ENCODE assay signal across 15 cellular contexts in the genomic region with DNA sequence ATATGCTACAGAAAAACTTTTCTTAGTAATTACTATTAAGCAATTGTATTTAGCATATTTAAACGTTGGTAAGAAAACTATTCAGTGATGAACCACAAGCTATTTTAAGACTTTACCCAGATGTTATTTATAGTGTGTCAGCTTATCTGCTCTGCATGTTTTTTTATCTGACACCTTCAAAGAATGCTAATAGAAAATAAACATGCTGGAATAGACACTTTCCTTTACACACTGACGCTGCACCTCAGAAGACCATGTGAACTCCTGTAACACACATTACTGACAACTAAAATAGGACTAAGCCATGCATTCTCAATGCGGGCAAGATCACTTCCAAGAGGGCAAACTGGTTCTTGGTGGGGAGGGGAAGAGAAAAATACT. TPM values are rescaled to one million over a fixed set of nuclear protein-coding genes. Genes with fewer than 3 reads are reported as not detected.
DNase-seq lines count a peak whose midpoint lies in the region; ATAC-seq, FAIRE-seq and TF ChIP-seq lines count a peak whose summit lies in the region.
"Had no signal": no experiment of that assay in that cellular context is flagged by ENCODE, and none has a peak within 500 bp of the region (broad histone marks: within the 10 kb centered on the region; RNA-seq: fewer than 3 reads in every experiment).

No MANE protein-coding gene starts in this region.

- H2BK5ac ChIP-seq in H9 (ENCODE audit: insufficient read length, low read length) = no peak overlapping the region

- no peak overlapping the region for H3K4ac ChIP-seq in H9 (ENCODE audit: low read depth, low read length)

- no peaks in the 10 kb centered on the region for H3K27me3 Mint-ChIP-seq in effector memory CD8-positive, alpha-beta T cell
- H3K27me3 Mint-ChIP-seq in H9 (ENCODE audit: low read depth) = no peaks in the 10 kb centered on the region

- H3T11ph ChIP-seq in H9 (ENCODE audit: low read length) = no peak overlapping the region

- H3K27me3 ChIP-seq in pancreas = no peaks in the 10 kb centered on the region
- no peaks in the 10 kb centered on the region for H3K27me3 ChIP-seq in H9 (ENCODE audit: insufficient read depth, low read length)
- H3K27me3 ChIP-seq: SJSA1 had no signal

- H2BK120ac ChIP-seq in H9 (ENCODE audit: low read depth, low read length, poor library complexity, severe bottlenecking) = no peak overlapping the region

- FAIRE-seq in pancreas (lab: Jason Lieb, UNC) = no peak
- FAIRE-seq: colon had no signal

- no peak for DNase-seq in effector memory CD8-positive, alpha-beta T cell
- DNase-seq in pancreas = no peak
- no peak for DNase-seq in H9
- no peak for DNase-seq in Ammon's horn (ENCODE audit: low spot score)
- DNase-seq: activated effector memory CD4-positive, alpha-beta T cell treated with anti-CD3 and anti-CD28 coated beads, Interleukin-2, amount 50 U/mL, for 16 hours; Caco-2; NCI-H510A; stimulated activated CD4-positive, alpha-beta T cell treated with anti-CD3 and anti-CD28 coated beads, Interleukin-4, amount 100 ng/mL, for 1 hour; stimulated activated naive CD8-positive, alpha-beta T cell treated with anti-CD3 and anti-CD28 coated beads, Interleukin-15, Interleukin-2, amounts not matched to agents 100 U/mL and 50 U/mL, for 24 hours had no signal

- H2BK20ac ChIP-seq in H9 (ENCODE audit: low read depth, low read length, poor library complexity, severe bottlenecking) = no peak overlapping the region

- H3K23ac ChIP-seq in H9 (ENCODE audit: insufficient read length, low read depth, low read length) = no peak overlapping the region

- H4K8ac ChIP-seq in H9 (replicated peaks; ENCODE audit: insufficient read length, low read depth, low read length) = no peak overlapping the region

- H3K36me3 ChIP-seq in pancreas = no peaks in the 10 kb centered on the region

- peaks cover 0 to 2% of the 10 kb centered on the region in 2 donors for H3K9me3 Mint-ChIP-seq in effector memory CD8-positive, alpha-beta T cell
- H3K9me3 Mint-ChIP-seq in H9 = peaks cover 0 to 3% of the 10 kb centered on the region in 2 experiments; a peak in 2 of 5 replicates

- no peak overlapping the region for H3K18ac ChIP-seq in H9 (ENCODE audit: insufficient read length, low read depth, low read length)

- H2AFZ ChIP-seq in H9 (ENCODE audit: low read length) = no peak overlapping the region

- H4K20me1 ChIP-seq in H9 (ENCODE audit: control insufficient read depth, insufficient read depth, insufficient read length) = no peaks in the 10 kb centered on the region

- peak overlapping the region; percentile 4 for H3K27ac Mint-ChIP-seq in effector memory CD8-positive, alpha-beta T cell
- no peak overlapping the region for H3K27ac Mint-ChIP-seq in H9

- peak overlapping the region; percentile 0 to 1 for H3K4me3 Mint-ChIP-seq in effector memory CD8-positive, alpha-beta T cell
- no peak overlapping the region for H3K4me3 Mint-ChIP-seq in H9

- H3K27ac ChIP-seq in pancreas (no peak overlapping the region), H9 (ENCODE audit: insufficient read length, low read depth, low read length) (no peak overlapping the region)
- H3K27ac ChIP-seq: HL-60, SJSA1 had no signal

- peaks cover 24 to 42% of the 10 kb centered on the region in 2 donors for H3K4me1 Mint-ChIP-seq in effector memory CD8-positive, alpha-beta T cell (ENCODE audit: low read depth in 2 of 2)
- peaks cover 5 to 7% of the 10 kb centered on the region in 2 experiments; a peak in 3 of 4 replicates for H3K4me1 Mint-ChIP-seq in H9

- peaks cover 9% of the 10 kb centered on the region; the same call in 1 of the 2 replicates for H3K79me2 ChIP-seq in H9 (ENCODE audit: insufficient read depth, low read length)

- TF ChIP-seq CTCF in pancreas (IDR thresholded peaks at IDR 0.05) = no peak
- TF ChIP-seq CTCF in H9 (conservative IDR thresholded peaks at IDR 0.05) = no peak

- no peaks in the 10 kb centered on the region for H3K36me3 Mint-ChIP-seq in effector memory CD8-positive, alpha-beta T cell (ENCODE audit: insufficient read depth)
- peaks cover 0 to 2% (median 0%) of the 10 kb centered on the region in 3 experiments; a peak in 2 of 7 replicates for H3K36me3 Mint-ChIP-seq in H9 (ENCODE audit: insufficient read depth in 1 of 3, low read depth in 3 of 3)

- no peaks in the 10 kb centered on the region for H3K9me3 ChIP-seq in pancreas
- H3K9me3 ChIP-seq in H9 (ENCODE audit: control insufficient read depth, low read depth, low read length) = no peaks in the 10 kb centered on the region
- H3K9me3 ChIP-seq: Caco-2, SJSA1 had no signal

- no peak overlapping the region for H3K14ac ChIP-seq in H9 (ENCODE audit: insufficient read depth, low read length)

- intact Hi-C loops in pancreas (cut with DNase I) = no loop called here

- H3K56ac ChIP-seq in H9 (ENCODE audit: insufficient read length, low read depth, low read length) = no peak overlapping the region

- H4K5ac ChIP-seq in H9 (ENCODE audit: insufficient read length, low read depth, low read length) = no peak overlapping the region

- H3K4me1 ChIP-seq in pancreas (peaks cover 0 to 16% (median 6%) of the 10 kb centered on the region in 3 donors), H9 (ENCODE audit: insufficient read depth, low read length) (no peaks in the 10 kb centered on the region)
- H3K4me1 ChIP-seq: Caco-2 had no signal

- ATAC-seq in GM18858 (IDR thresholded peaks at IDR 0.05; ENCODE audit: unreplicated experiment) (peak; percentile 44), HG02870 (IDR thresholded peaks at IDR 0.05; ENCODE audit: unreplicated experiment) (peak; percentile 27), pancreas (peak in 3 of 4 donors; percentile 50 to 60 (median 56)), GM19328 (IDR thresholded peaks at IDR 0.05; ENCODE audit: unreplicated experiment) (no peak)
- ATAC-seq in effector memory CD8-positive, alpha-beta T cell (replicated peaks) = no peak
- ATAC-seq: stimulated activated naive CD8-positive, alpha-beta T cell treated with anti-CD3 and anti-CD28 coated beads, Interleukin-15, Interleukin-2, amounts not matched to agents 100 U/mL and 50 U/mL, for 24 hours had no signal

- H3K4me3 ChIP-seq in pancreas = no peak overlapping the region
- H3K4me3 ChIP-seq: SJSA1 had no signal

- no peak overlapping the region for H3K9ac ChIP-seq in H9 (ENCODE audit: extremely low read depth, insufficient read length, low read length)

- H3K23me2 ChIP-seq in H9 (ENCODE audit: insufficient read length, low read depth, low read length, poor library complexity, severe bottlenecking) = no peaks in the 10 kb centered on the region

- 23 to 24% methylated on average over 3 of the region's 3 CpGs for WGBS in pancreas, 2 donors
- WGBS in H9 (ENCODE audit: extremely low coverage, insufficient read length, low lambda C conversion rate) = no CpG with 5 or more reads among the region's 3 CpGs

- H3K4me2 ChIP-seq in H9 (ENCODE audit: insufficient read depth, insufficient read length, low read length) = no peak overlapping the region

- no peak overlapping the region for H2BK15ac ChIP-seq in H9 (ENCODE audit: low read depth, low read length)

- no peak overlapping the region for H4K91ac ChIP-seq in H9 (ENCODE audit: insufficient read length, low read depth, low read length)

- H2BK12ac ChIP-seq in H9 (ENCODE audit: insufficient read length, low read depth, low read length) = no peak overlapping the region

- peaks cover 8% of the 10 kb centered on the region for H3K79me1 ChIP-seq in H9 (ENCODE audit: insufficient read depth, low read depth, low read length, poor library complexity, severe bottlenecking)

- no peak overlapping the region for H2AK5ac ChIP-seq in H9 (ENCODE audit: insufficient read length, low read length)

RNA-seq across cellular contexts. Expression of a gene that starts 38.3 kb away (rescaled TPM):
- total RNA-seq in pancreas (10 to 100 TPM; 11.1 to 20.9 (median 13.2) TPM), H9 (2021) (13.4 TPM in 2 replicates)
- 1 to 10 TPM; 2.7 to 4.4 TPM for polyA plus RNA-seq in pancreas

Comparison
In these comparisons a context has a peak if more than half of its experiments do, and no peak if none do; other contexts are left out.
1. ATAC-seq: peak in GM18858 (single experiment), HG02870 (single experiment) and pancreas (3 of 4); none in effector memory CD8-positive, alpha-beta T cell (single experiment) and GM19328 (single experiment).
2. H3K27ac Mint-ChIP-seq: peak in effector memory CD8-positive, alpha-beta T cell (2 of 2); none in H9 (0 of 3).
3. H3K4me3 Mint-ChIP-seq: peak in effector memory CD8-positive, alpha-beta T cell (2 of 2); none in H9 (0 of 2).